Comparison of ENCODE assay signal across 22 cellular contexts in genomic region chr6:169719117-169719516, GRCh38. TPM values are rescaled to one million over a fixed set of nuclear protein-coding genes. Genes with fewer than 3 reads are reported as not detected.
A peak's percentile ranks its signal among the peaks of the same experiment; 100 is the strongest.
DNase-seq lines count a peak whose midpoint lies in the region; ATAC-seq and TF ChIP-seq lines count a peak whose summit lies in the region.
"Had no signal": no experiment of that assay in that cellular context is flagged by ENCODE, and none has a peak within 500 bp of the region (broad histone marks: within the 10 kb centered on the region; RNA-seq: fewer than 3 reads in every experiment).

No MANE protein-coding gene starts in this region.

- no peak for TF ChIP-seq CTCF in HFFc6 (IDR thresholded peaks at IDR 0.05)
- no peak for TF ChIP-seq CTCF in WTC11 (IDR thresholded peaks at IDR 0.05)
- no peak for TF ChIP-seq CTCF in chondrocyte (IDR thresholded peaks at IDR 0.05)

- no peak overlapping the region for H3K27ac ChIP-seq in CD8-positive, alpha-beta memory T cell (ENCODE audit: low read depth, low read length)
- H3K27ac ChIP-seq: colonic mucosa, sigmoid colon, transverse colon had no signal

- peaks cover 35% of the 10 kb centered on the region for H3K4me1 ChIP-seq in CD8-positive, alpha-beta memory T cell (ENCODE audit: insufficient read depth, low read length)
- H3K4me1 ChIP-seq: colonic mucosa had no signal

- H3K36me3 ChIP-seq in CD8-positive, alpha-beta memory T cell (ENCODE audit: insufficient read depth, low read length), result peaks cover 17% of the 10 kb centered on the region
- H3K36me3 ChIP-seq: colonic mucosa had no signal

- CTCF ChIA-PET in CD8-positive, alpha-beta memory T cell (lab: Charles Lee), result interaction anchor here (1.1 to 2.4 kb wide), 2 partner anchors 17 to 32 kb away, joined by 4 to 7 read pairs; partner anchors contain the start of genes C6orf120, DYNLT2, ERMARD and WDR27
- CTCF ChIA-PET in WTC11 (lab: Charles Lee), result interaction anchor here (1.2 kb wide), 1 partner anchor 71 kb away, joined by 3 read pairs; no protein-coding TSS in a partner anchor

- POLR2A ChIA-PET in CD8-positive, alpha-beta memory T cell (lab: Charles Lee), result interaction anchor here (1.5 kb wide), 1 partner anchor 17 kb away, joined by 7 read pairs; the partner anchor contains the start of genes C6orf120 and WDR27
- POLR2A ChIA-PET in WTC11 (lab: Charles Lee), result no interaction called here

- DNase-seq in CD8-positive, alpha-beta memory T cell, result no peak
- DNase-seq in HFFc6 (peak; percentile 9), WTC11 (ENCODE audit: low spot score) (no peak), kidney glomerular epithelial cell (lab: John Stamatoyannopoulos, UW) (peak; percentile 9), NCI-H2227 treated with DMSO at 0.1 percent for 48 hours (lab: John Stamatoyannopoulos, UW) (no peak), chondrocyte (ENCODE audit: low spot score) (no peak), left colon (no peak)
- DNase-seq: activated CD4-positive, alpha-beta T cell treated with anti-CD3 and anti-CD28 coated beads, Interleukin-2, amount 10 ng/mL, durations not matched to agents 24 days and 14 days; activated CD8-positive, alpha-beta memory T cell treated with anti-CD3 and anti-CD28 coated beads, Interleukin-2, amount 10 ng/mL, durations not matched to agents 7 days and 5 days; colonic mucosa; GDM1; hypothalamus; KG1; NCI-H1694; NCI-H2171; NCI-H524 treated with DMSO at 0.1 percent for 48 hours; sigmoid colon; T-helper 2 cell; transverse colon had no signal

- no peaks in the 10 kb centered on the region for H3K27me3 Mint-ChIP-seq in CD8-positive, alpha-beta memory T cell
- H3K27me3 Mint-ChIP-seq in HFFc6 (ENCODE audit: insufficient read depth) (no peaks in the 10 kb centered on the region), WTC11 (ENCODE audit: low read depth) (peaks cover 8% of the 10 kb centered on the region), chondrocyte (ENCODE audit: low read depth) (no peaks in the 10 kb centered on the region)
- H3K27me3 Mint-ChIP-seq: activated CD4-positive, alpha-beta T cell treated with anti-CD3 and anti-CD28 coated beads, Interleukin-2, amount 10 ng/mL, durations not matched to agents 24 days and 14 days; activated CD8-positive, alpha-beta memory T cell treated with anti-CD3 and anti-CD28 coated beads, Interleukin-2, amount 10 ng/mL, durations not matched to agents 7 days and 5 days; stimulated activated naive CD8-positive, alpha-beta T cell treated with anti-CD3 and anti-CD28 coated beads, Interleukin-15, Interleukin-2, amounts not matched to agents 100 ng/mL and 50 ng/mL, for 24 hours had no signal

- intact Hi-C loops in left colon (cut with DNase I, micrococcal nuclease), result no loop called here

- no peak overlapping the region for H3K4me3 ChIP-seq in CD8-positive, alpha-beta memory T cell (ENCODE audit: low read length)
- H3K4me3 ChIP-seq: colonic mucosa, GM23338, sigmoid colon, transverse colon had no signal

- H3K4me1 Mint-ChIP-seq in CD8-positive, alpha-beta memory T cell, result peaks cover 35 to 59% (median 53%) of the 10 kb centered on the region in 3 donors
- H3K4me1 Mint-ChIP-seq in HFFc6 (ENCODE audit: low read depth), result peaks cover 25% of the 10 kb centered on the region
- peaks cover 23% of the 10 kb centered on the region for H3K4me1 Mint-ChIP-seq in WTC11
- peaks cover 26% of the 10 kb centered on the region for H3K4me1 Mint-ChIP-seq in chondrocyte (ENCODE audit: low read depth)

- H3K9me3 Mint-ChIP-seq in CD8-positive, alpha-beta memory T cell, result no peaks in the 10 kb centered on the region
- H3K9me3 Mint-ChIP-seq in HFFc6, result no peaks in the 10 kb centered on the region
- no peaks in the 10 kb centered on the region for H3K9me3 Mint-ChIP-seq in WTC11
- no peaks in the 10 kb centered on the region for H3K9me3 Mint-ChIP-seq in chondrocyte (ENCODE audit: low read depth)
- H3K9me3 Mint-ChIP-seq: activated CD4-positive, alpha-beta T cell treated with anti-CD3 and anti-CD28 coated beads, Interleukin-2, amount 10 ng/mL, durations not matched to agents 24 days and 14 days; activated T-helper 2 cell treated with anti-CD3 and anti-CD28 coated beads, Interferon-gamma antibody, Interleukin-2, Interleukin-4, amounts not matched to agents 10 μg/mL and 5 μg/mL and 100 μg/mL, durations not matched to agents 14 hours and 24 hours and 36 hours; GM23338; stimulated activated naive CD8-positive, alpha-beta T cell treated with anti-CD3 and anti-CD28 coated beads, Interleukin-15, Interleukin-2, amounts not matched to agents 100 ng/mL and 50 ng/mL, for 24 hours had no signal

- no peaks in the 10 kb centered on the region for H3K27me3 ChIP-seq in CD8-positive, alpha-beta memory T cell (ENCODE audit: insufficient read depth, low read length, poor library complexity, severe bottlenecking)
- H3K27me3 ChIP-seq: colonic mucosa, sigmoid colon, transverse colon had no signal

- peak overlapping the region in 5 of 8 donors; percentile 29 to 74 (median 45) for H3K27ac Mint-ChIP-seq in CD8-positive, alpha-beta memory T cell
- H3K27ac Mint-ChIP-seq in HFFc6, result 0 out of 2 replicates have a peak overlapping the region, but pooled peaks have one; percentile 20
- peak overlapping the region; percentile 65 for H3K27ac Mint-ChIP-seq in WTC11
- no peak overlapping the region for H3K27ac Mint-ChIP-seq in chondrocyte (ENCODE audit: unreplicated experiment)
- H3K27ac Mint-ChIP-seq: activated CD4-positive, alpha-beta T cell treated with anti-CD3 and anti-CD28 coated beads, Interleukin-2, amount 10 ng/mL, durations not matched to agents 24 days and 14 days; activated CD8-positive, alpha-beta memory T cell treated with anti-CD3 and anti-CD28 coated beads, Interleukin-2, amount 10 ng/mL, durations not matched to agents 7 days and 5 days; activated T-helper 2 cell treated with anti-CD3 and anti-CD28 coated beads, Interferon-gamma antibody, Interleukin-2, Interleukin-4, amounts not matched to agents 10 μg/mL and 5 μg/mL and 100 μg/mL, durations not matched to agents 14 hours and 24 hours and 36 hours; GM23338 had no signal

- H3K9me3 ChIP-seq in CD8-positive, alpha-beta memory T cell (ENCODE audit: low read length), result no peaks in the 10 kb centered on the region
- H3K9me3 ChIP-seq: colonic mucosa, sigmoid colon, transverse colon had no signal

- no peak for ATAC-seq in WTC11
- no peak for ATAC-seq in left colon
- ATAC-seq: activated CD8-positive, alpha-beta memory T cell treated with anti-CD3 and anti-CD28 coated beads, Interleukin-2, amount 10 ng/mL, durations not matched to agents 7 days and 5 days; GM23338 had no signal

- H3K36me3 Mint-ChIP-seq in CD8-positive, alpha-beta memory T cell, result peaks cover 5 to 52% (median 7%) of the 10 kb centered on the region in 3 donors
- H3K36me3 Mint-ChIP-seq in HFFc6 (ENCODE audit: low read depth) (no peaks in the 10 kb centered on the region), WTC11 (peaks cover 24% of the 10 kb centered on the region), chondrocyte (ENCODE audit: low read depth) (peaks cover 15% of the 10 kb centered on the region)

- peak overlapping the region in 1 of 7 donors; percentile 40 for H3K4me3 Mint-ChIP-seq in CD8-positive, alpha-beta memory T cell
- H3K4me3 Mint-ChIP-seq in HFFc6 (no peak overlapping the region), WTC11 (no peak overlapping the region), chondrocyte (ENCODE audit: unreplicated experiment) (no peak overlapping the region)
- H3K4me3 Mint-ChIP-seq: activated CD4-positive, alpha-beta T cell treated with anti-CD3 and anti-CD28 coated beads, Interleukin-2, amount 10 ng/mL, durations not matched to agents 24 days and 14 days; activated CD8-positive, alpha-beta memory T cell treated with anti-CD3 and anti-CD28 coated beads, Interleukin-2, amount 10 ng/mL, durations not matched to agents 7 days and 5 days; GM23338; stimulated activated naive CD8-positive, alpha-beta T cell treated with anti-CD3 and anti-CD28 coated beads, Interleukin-15, Interleukin-2, amounts not matched to agents 100 ng/mL and 50 ng/mL, for 24 hours had no signal

TF ChIP-seq in WTC11, 78 proteins besides CTCF, POLR2A, EP300 and RAD21:
- TF ChIP-seq NFATC4 (CRISPR knock-in tag; IDR thresholded peaks at IDR 0.05), result no peak
- no peak for TF ChIP-seq ZNF317 (CRISPR knock-in tag; IDR thresholded peaks at IDR 0.05; ENCODE audit: borderline replicate concordance, low read depth)
- TF ChIP-seq, protein P1, sequence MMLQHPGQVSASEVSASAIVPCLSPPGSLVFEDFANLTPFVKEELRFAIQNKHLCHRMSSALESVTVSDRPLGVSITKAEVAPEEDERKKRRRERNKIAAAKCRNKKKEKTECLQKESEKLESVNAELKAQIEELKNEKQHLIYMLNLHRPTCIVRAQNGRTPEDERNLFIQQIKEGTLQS (CRISPR knock-in tag; conservative IDR thresholded peaks at IDR 0.05), result no peak

RNA-seq across cellular contexts. Expression of gene PHF10, which starts 5.2 kb away (rescaled TPM):
- 10 to 100 TPM; 69.6 to 71.5 TPM for total RNA-seq in CD8-positive, alpha-beta memory T cell
- 17.6 TPM for polyA plus RNA-seq in CD8-positive, alpha-beta memory T cell
- 10 to 100 TPM; 14.4 to 20.4 (median 18.7) TPM for total RNA-seq in HFFc6 (2021; fragmentation: NEBNext Ultra II Directional; extraction: Animal tissue kit (Norgen Biotek cat#: 25700))
- 39.3 to 45.4 TPM (median 44.2 TPM) in 3 replicates for total RNA-seq in WTC11 (2021)
- total RNA-seq in chondrocyte, result 46.8 to 67.5 TPM (median 53.2 TPM) in 3 replicates
- total RNA-seq in left colon, result 10 to 100 TPM; 29.0 to 29.6 TPM

RNA-seq across cellular contexts. Expression of gene C6orf120, which starts 17.2 kb away (rescaled TPM):
- 10 to 100 TPM; 23.6 to 25.5 TPM for total RNA-seq in CD8-positive, alpha-beta memory T cell
- 8.9 TPM for polyA plus RNA-seq in CD8-positive, alpha-beta memory T cell
- 10 to 100 TPM; 44.9 to 53.5 (median 48.7) TPM for total RNA-seq in HFFc6 (2021; fragmentation: NEBNext Ultra II Directional; extraction: Animal tissue kit (Norgen Biotek cat#: 25700))
- total RNA-seq in WTC11 (2021) (34.5 to 37.8 TPM (median 37.0 TPM) in 3 replicates), chondrocyte (27.0 to 29.0 TPM (median 28.6 TPM) in 3 replicates), left colon (10 to 100 TPM; 25.2 to 32.7 TPM)

RNA-seq across cellular contexts. Expression of gene WDR27, which starts 17.3 kb away (rescaled TPM):
- total RNA-seq in CD8-positive, alpha-beta memory T cell, result 10 to 100 TPM; 24.5 to 29.4 TPM
- polyA plus RNA-seq in CD8-positive, alpha-beta memory T cell, result 7.4 TPM
- total RNA-seq in HFFc6 (2021; fragmentation: NEBNext Ultra II Directional; extraction: Animal tissue kit (Norgen Biotek cat#: 25700)), result 10 to 100 TPM in 5 of 6 experiments, 1 to 10 TPM in 1; 10.0 to 15.8 (median 12.1) TPM
- total RNA-seq in WTC11 (2021) (83.4 to 126 TPM (median 90.6 TPM) in 3 replicates), chondrocyte (22.4 to 39.3 TPM (median 24.9 TPM) in 3 replicates), left colon (10 to 100 TPM; 33.4 to 46.9 TPM)

RNA-seq across cellular contexts. Expression of gene DYNLT2, which starts 32.3 kb away (rescaled TPM):
- 1 to 10 TPM; 1.4 to 1.9 TPM for total RNA-seq in CD8-positive, alpha-beta memory T cell
- 0.67 TPM for polyA plus RNA-seq in CD8-positive, alpha-beta memory T cell
- total RNA-seq in HFFc6 (2021; fragmentation: NEBNext Ultra II Directional; extraction: Animal tissue kit (Norgen Biotek cat#: 25700)), result under 1 TPM; 0.36 to 0.85 (median 0.51) TPM
- 1.3 to 1.7 TPM (median 1.5 TPM) in 3 replicates for total RNA-seq in WTC11 (2021)
- total RNA-seq in chondrocyte, result 0.64 to 1.4 TPM (median 0.85 TPM) in 3 replicates
- 1 to 10 TPM; 1.3 to 1.6 TPM for total RNA-seq in left colon

RNA-seq across cellular contexts. Expression of gene ERMARD, which starts 32.3 kb away (rescaled TPM):
- total RNA-seq in CD8-positive, alpha-beta memory T cell, result 10 to 100 TPM; 26.2 to 27.9 TPM
- 12.1 TPM for polyA plus RNA-seq in CD8-positive, alpha-beta memory T cell
- 10 to 100 TPM; 13.7 to 17.5 (median 15.9) TPM for total RNA-seq in HFFc6 (2021; fragmentation: NEBNext Ultra II Directional; extraction: Animal tissue kit (Norgen Biotek cat#: 25700))
- total RNA-seq in WTC11 (2021) (15.8 to 17.7 TPM (median 17.2 TPM) in 3 replicates), chondrocyte (26.1 to 35.2 TPM (median 27.4 TPM) in 3 replicates), left colon (10 to 100 TPM; 15.3 to 16.9 TPM)

Comparison
In these comparisons a context has a peak if more than half of its experiments do, and no peak if none do; other contexts are left out.
1. DNase-seq: peak in HFFc6 (single experiment) and kidney glomerular epithelial cell (single experiment); none in CD8-positive, alpha-beta memory T cell (0 of 5), WTC11 (single experiment), NCI-H2227 treated with DMSO at 0.1 percent for 48 hours (single experiment), chondrocyte (single experiment) and left colon (0 of 2).